Comparison of ENCODE assay signal across 8 cellular contexts in the genomic region with DNA sequence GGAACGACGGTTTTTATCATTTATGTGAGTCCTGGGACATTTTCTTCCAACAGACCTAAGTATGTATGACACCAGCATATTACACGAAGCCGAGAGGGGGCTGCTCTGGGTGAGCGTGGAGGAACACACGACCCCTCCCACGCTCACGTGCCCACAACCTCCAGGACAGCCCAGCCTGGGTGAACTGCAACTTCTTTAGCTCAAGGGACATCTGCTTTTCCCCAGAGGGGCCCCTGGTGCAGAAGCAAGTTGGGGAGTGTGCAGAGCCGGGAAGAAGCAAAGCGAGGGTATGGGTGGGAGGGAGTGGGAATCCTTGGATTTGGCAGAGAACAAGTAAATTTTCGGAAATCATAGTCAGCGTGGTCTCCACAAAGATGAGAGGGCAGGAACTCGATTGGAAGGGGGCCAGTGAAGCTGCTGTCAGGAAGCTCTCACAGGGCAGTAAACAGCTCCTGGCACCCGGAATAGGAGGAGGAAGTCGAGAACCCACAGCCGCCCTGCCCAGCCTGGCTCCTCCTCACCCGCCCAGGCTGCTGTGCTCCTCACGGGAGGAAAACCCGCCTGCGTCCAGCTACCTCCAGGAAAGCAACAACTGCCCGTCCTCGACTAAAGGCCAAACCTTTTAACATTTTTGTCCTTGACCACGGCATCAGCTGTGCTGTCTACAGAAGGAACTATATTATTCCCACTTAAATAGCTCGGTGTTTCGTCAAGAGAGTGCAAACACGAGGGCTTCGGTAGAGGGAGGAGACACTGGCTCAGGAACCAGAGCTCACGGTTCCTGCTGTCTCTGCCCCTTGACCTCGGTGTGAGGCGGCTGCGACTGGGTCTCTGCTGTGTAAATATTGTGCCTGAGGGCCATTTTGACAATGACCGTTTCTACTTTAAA. TPM values are rescaled to one million over a fixed set of nuclear protein-coding genes. Genes with fewer than 3 reads are reported as not detected.
DNase-seq lines count a peak whose midpoint lies in the region; ATAC-seq and TF ChIP-seq lines count a peak whose summit lies in the region.

No MANE protein-coding gene starts in this region.

- peak overlapping the region; percentile 85 for H2AFZ ChIP-seq in fibroblast of lung (ENCODE audit: low read length)

- no peaks in the 10 kb centered on the region for H4K20me1 ChIP-seq in fibroblast of lung (ENCODE audit: control insufficient read depth, extremely low read depth, insufficient read depth, low read length)

- H3K36me3 Mint-ChIP-seq in T-cell: no peaks in the 10 kb centered on the region

- H3K9me3 ChIP-seq in fibroblast of lung (ENCODE audit: control insufficient read depth, insufficient read depth, low read depth, low read length): no peaks in the 10 kb centered on the region

- H3K27ac Mint-ChIP-seq in T-cell: peak overlapping the region; percentile 95 to 97

- H3K4me3 Mint-ChIP-seq in T-cell: peak overlapping the region; percentile 73 to 76 (median 73)

- H3K27me3 ChIP-seq in fibroblast of lung (ENCODE audit: control insufficient read depth, insufficient read depth, low read length): peaks cover 27% of the 10 kb centered on the region

- no peak overlapping the region for H3K27ac ChIP-seq in fibroblast of lung (ENCODE audit: insufficient read depth, low read length)

- peak; percentile 81 to 89 (median 86) for ATAC-seq in T-cell (replicated peaks in 1 of 4)
- no peak for ATAC-seq in GM19455 (IDR thresholded peaks at IDR 0.05; ENCODE audit: unreplicated experiment)
- ATAC-seq in GM18517 (IDR thresholded peaks at IDR 0.05; ENCODE audit: unreplicated experiment): no peak
- ATAC-seq in GM21723 (IDR thresholded peaks at IDR 0.05; ENCODE audit: unreplicated experiment): no peak

- no peaks in the 10 kb centered on the region for H3K36me3 ChIP-seq in fibroblast of lung (ENCODE audit: control insufficient read depth, insufficient read depth, low read length)

- CTCF ChIA-PET in T-cell (lab: Charles Lee): interaction anchor here in 1 of 2 donors (0.8 to 1.3 kb wide), 2 partner anchors 11 to 13 kb away, joined by 3 to 5 read pairs; no protein-coding TSS in a partner anchor

- H3K4me3 ChIP-seq in fibroblast of lung (replicated peaks in 1 of 4; ENCODE audit: control extremely low read depth in 1 of 4, insufficient read depth in 1 of 4, low read depth in 3 of 4, low read length in 4 of 4): peak overlapping the region in 2 of 4 experiments; percentile 1 to 12

- POLR2A ChIA-PET in T-cell (lab: Charles Lee): interaction anchor here in 1 of 2 donors (0.9 to 1.5 kb wide), 2 partner anchors 11 to 14 kb away, joined by 4 read pairs; no protein-coding TSS in a partner anchor

- no peak overlapping the region for H3K9ac ChIP-seq in fibroblast of lung (ENCODE audit: insufficient read depth, low read length)

- DNase-seq in HuH-7 (ENCODE audit: low spot score) (peak; percentile 29), T-cell (peak in 23 of 34 experiments; percentile 36 to 66 (median 47)), fibroblast of lung (ENCODE audit: low read depth in 2 of 2) (peak; percentile 34 to 49), putamen (ENCODE audit: low spot score) (peak; percentile 29), NCI-H1048 (lab: John Stamatoyannopoulos, UW) (no peak)

- H3K27me3 Mint-ChIP-seq in T-cell: no peaks in the 10 kb centered on the region

- H3K4me2 ChIP-seq in fibroblast of lung (ENCODE audit: extremely low read depth, insufficient read depth, low read length): peak overlapping the region; percentile 87

- peaks cover 2% of the 10 kb centered on the region for H3K4me1 ChIP-seq in fibroblast of lung (ENCODE audit: control insufficient read depth, extremely low read depth, insufficient read depth, low read length)

- no peak for TF ChIP-seq CTCF in fibroblast of lung (conservative IDR thresholded peaks at IDR 0.05 in 1 of 2, IDR thresholded peaks at IDR 0.05 in 1 of 2; ENCODE audit: low read depth in 1 of 2, low read length in 2 of 2)

- no peaks in the 10 kb centered on the region for H3K79me2 ChIP-seq in fibroblast of lung (ENCODE audit: control insufficient read depth, insufficient read depth, low read length)

- H3K4me1 Mint-ChIP-seq in T-cell: peaks cover 87 to 92% (median 91%) of the 10 kb centered on the region in 3 donors

- H3K9me3 Mint-ChIP-seq in T-cell: peaks cover 0 to 6% (median 0%) of the 10 kb centered on the region in 3 donors

RNA-seq across cellular contexts. Expression of a gene that starts 17.2 kb away (rescaled TPM):
- total RNA-seq in T-cell (1 to 10 TPM in 3 of 5 donors, under 1 TPM in 2; 0.92 to 4.5 (median 2.6) TPM), fibroblast of lung (not detected in 2 replicates)
- polyA plus RNA-seq in fibroblast of lung: not detected in 2 replicates
- not detected in 2 replicates for polyA plus RNA-seq in fibroblast of lung (2012)
- polyA minus RNA-seq in fibroblast of lung (ENCODE audit: low replicate concordance): not detected in 2 replicates

RNA-seq across cellular contexts. Expression of a gene that starts 29.5 kb away (rescaled TPM):
- total RNA-seq in T-cell (100 to 1,000 TPM; 223 to 267 (median 238) TPM), fibroblast of lung (21.6 and 26.6 TPM in 2 replicates)
- polyA plus RNA-seq in fibroblast of lung: 31.1 and 34.1 TPM in 2 replicates
- polyA plus RNA-seq in fibroblast of lung (2012): 32.0 and 32.4 TPM in 2 replicates
- polyA minus RNA-seq in fibroblast of lung (ENCODE audit: low replicate concordance): 20.1 and 29.0 TPM in 2 replicates

Comparison
In these comparisons a context has a peak if more than half of its experiments do, and no peak if none do; other contexts are left out.
1. ATAC-seq: peak in T-cell (4 of 4); none in GM19455 (single experiment), GM18517 (single experiment) and GM21723 (single experiment).